In genomic region chr10:60096761-60097513, GRCh38 we compare ENCODE assay signal across 14 cellular contexts.
A peak's percentile ranks its signal among the peaks of the same experiment; 100 is the strongest.
DNase-seq lines count a peak whose midpoint lies in the region; ATAC-seq, FAIRE-seq and TF ChIP-seq lines count a peak whose summit lies in the region.
"Had no signal": no experiment of that assay in that cellular context is flagged by ENCODE, and none has a peak within 500 bp of the region (broad histone marks: within the 10 kb centered on the region; RNA-seq: fewer than 3 reads in every experiment).

No MANE protein-coding gene starts in this region.

- peaks cover 2% of the 10 kb centered on the region for H3K4me1 Mint-ChIP-seq in T-helper 17 cell
- no peaks in the 10 kb centered on the region for H3K4me1 Mint-ChIP-seq in immature natural killer cell

- peak; percentile 70 for ATAC-seq in GM18511 (IDR thresholded peaks at IDR 0.05; ENCODE audit: unreplicated experiment)
- ATAC-seq in GM21447 (IDR thresholded peaks at IDR 0.05; ENCODE audit: unreplicated experiment), result peak; percentile 50
- ATAC-seq in HG03025 (IDR thresholded peaks at IDR 0.05; ENCODE audit: low FRiP score, unreplicated experiment), result peak; percentile 43
- no peak for ATAC-seq in T-helper 17 cell

- no peak for DNase-seq in T-helper 17 cell
- no peak for DNase-seq in immature natural killer cell
- no peak for DNase-seq in D721Med (ENCODE audit: insufficient read length, low spot score)
- DNase-seq in HuH-7.5 (ENCODE audit: low spot score), result no peak
- DNase-seq in midbrain (lab: John Stamatoyannopoulos, UW), result no peak
- DNase-seq: activated T-cell treated with anti-CD3 and anti-CD28 coated beads, Interleukin-2, amount 50 U/mL, for 24 hours; left cardiac atrium; NCI-H1436; stimulated activated CD4-positive, alpha-beta T cell treated with anti-CD3 and anti-CD28 coated beads, Interleukin-4, amount 100 ng/mL, for 4 hours; substantia nigra had no signal

- no peaks in the 10 kb centered on the region for H3K9me3 Mint-ChIP-seq in immature natural killer cell
- H3K9me3 Mint-ChIP-seq: activated T-cell treated with anti-CD3 and anti-CD28 coated beads, Interleukin-2, amount 50 U/mL, for 24 hours had no signal

- H3K4me3 Mint-ChIP-seq in T-helper 17 cell, result no peak overlapping the region
- no peak overlapping the region for H3K4me3 Mint-ChIP-seq in immature natural killer cell
- H3K4me3 Mint-ChIP-seq: activated T-cell treated with anti-CD3 and anti-CD28 coated beads, Interleukin-2, amount 50 U/mL, for 24 hours had no signal

- H3K27me3 Mint-ChIP-seq in T-helper 17 cell, result no peaks in the 10 kb centered on the region
- H3K27me3 Mint-ChIP-seq in immature natural killer cell (ENCODE audit: low read depth in 3 of 3), result peaks cover 0 to 2% (median 1%) of the 10 kb centered on the region in 3 donors
- H3K27me3 Mint-ChIP-seq: activated T-cell treated with anti-CD3 and anti-CD28 coated beads, Interleukin-2, amount 50 U/mL, for 24 hours had no signal

- H3K36me3 Mint-ChIP-seq in T-helper 17 cell (ENCODE audit: low read depth) (peaks cover 2% of the 10 kb centered on the region), immature natural killer cell (no peaks in the 10 kb centered on the region)

- H3K27ac Mint-ChIP-seq in T-helper 17 cell (peak overlapping the region; percentile 53), immature natural killer cell (no peak overlapping the region)
- H3K27ac Mint-ChIP-seq: activated T-cell treated with anti-CD3 and anti-CD28 coated beads, Interleukin-2, amount 50 U/mL, for 24 hours had no signal

- no peaks in the 10 kb centered on the region for H3K9me3 ChIP-seq in T-helper 17 cell (ENCODE audit: control insufficient read depth, low read length, poor library complexity, severe bottlenecking)

- no peak for TF ChIP-seq CTCF in D721Med (IDR thresholded peaks at IDR 0.05; ENCODE audit: insufficient read depth, missing control alignments)

- no peak for FAIRE-seq in D721Med (lab: Jason Lieb, UNC)
- FAIRE-seq: TTC549 had no signal
